In the genomic region with DNA sequence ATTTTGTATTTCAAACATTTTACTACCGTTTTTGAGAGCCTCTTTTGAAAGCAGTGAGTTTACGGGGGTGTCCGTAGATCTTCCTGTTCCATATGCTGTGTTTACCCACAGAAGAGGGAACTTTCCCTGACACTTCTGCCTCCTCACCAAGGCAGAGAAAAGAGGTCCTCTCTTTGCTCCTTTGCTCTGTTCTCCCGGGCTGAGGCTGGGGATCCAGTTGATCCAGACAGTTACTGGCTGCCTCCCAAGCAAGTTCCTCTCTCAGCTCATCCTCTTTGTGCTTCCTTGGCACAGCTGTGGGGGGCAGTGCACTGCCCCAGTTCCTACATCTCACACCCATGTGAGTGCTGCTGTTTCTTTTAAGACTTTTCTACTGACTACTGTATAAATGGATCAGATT, we compare ENCODE assay signal across 21 cellular contexts.
"Had no signal": no experiment of that assay in that cellular context is flagged by ENCODE, and none has a peak within 500 bp of the region (broad histone marks: within the 10 kb centered on the region; RNA-seq: fewer than 3 reads in every experiment).

No MANE protein-coding gene starts in this region.

- H3K79me2 ChIP-seq: parathyroid adenoma had no signal

- H3K4me1 Mint-ChIP-seq: memory B cell; natural killer cell; stimulated activated naive CD8-positive, alpha-beta T cell treated with anti-CD3 and anti-CD28 coated beads, Interleukin-15, amount 100 ng/mL, for 72 hours had no signal

- H3K4me3 ChIP-seq: coronary artery, lung, right lobe of liver, thyroid gland, vagina had no signal

- H3K36me3 Mint-ChIP-seq: memory B cell, natural killer cell had no signal

- DNase-seq: dermis blood vessel endothelial cell; effector memory CD4-positive, alpha-beta T cell; hypothalamus; kidney; natural killer cell; right lobe of liver; small intestine; stimulated activated CD4-positive, alpha-beta T cell treated with anti-CD3 and anti-CD28 coated beads, Interleukin-15, amount 100 ng/mL, for 24 hours; stimulated activated CD4-positive, alpha-beta T cell treated with anti-CD3 and anti-CD28 coated beads, Interleukin-2, amount 100 ng/mL, for 48 hours; stimulated activated naive CD4-positive, alpha-beta T cell; stimulated activated naive CD8-positive, alpha-beta T cell treated with anti-CD3 and anti-CD28 coated beads, Interleukin-15, amount 100 ng/mL, for 72 hours; thyroid gland; trophoblast cell had no signal

- H3K4me1 ChIP-seq: parathyroid adenoma, right lobe of liver, thyroid gland, vagina had no signal

- H2AFZ ChIP-seq: parathyroid adenoma had no signal

- H3K27ac ChIP-seq: coronary artery, neutrophil, parathyroid adenoma, right lobe of liver, thyroid gland, vagina had no signal

- H3K4me3 Mint-ChIP-seq: memory B cell; natural killer cell; stimulated activated naive CD8-positive, alpha-beta T cell treated with anti-CD3 and anti-CD28 coated beads, Interleukin-15, amount 100 ng/mL, for 72 hours had no signal

- H3K27me3 ChIP-seq: neutrophil, right lobe of liver, thyroid gland, vagina had no signal

- ATAC-seq: left lobe of liver; natural killer cell; right lobe of liver; stimulated activated naive CD8-positive, alpha-beta T cell treated with anti-CD3 and anti-CD28 coated beads, Interleukin-15, amount 100 ng/mL, for 72 hours had no signal

- H3K36me3 ChIP-seq: neutrophil, right lobe of liver, thyroid gland, vagina had no signal

- H3K27ac Mint-ChIP-seq: memory B cell; natural killer cell; progenitor cell of endocrine pancreas; stimulated activated naive CD8-positive, alpha-beta T cell treated with anti-CD3 and anti-CD28 coated beads, Interleukin-15, amount 100 ng/mL, for 72 hours had no signal

- H3K27me3 Mint-ChIP-seq: memory B cell; stimulated activated naive CD8-positive, alpha-beta T cell treated with anti-CD3 and anti-CD28 coated beads, Interleukin-15, amount 100 ng/mL, for 72 hours had no signal
